In the genomic region with DNA sequence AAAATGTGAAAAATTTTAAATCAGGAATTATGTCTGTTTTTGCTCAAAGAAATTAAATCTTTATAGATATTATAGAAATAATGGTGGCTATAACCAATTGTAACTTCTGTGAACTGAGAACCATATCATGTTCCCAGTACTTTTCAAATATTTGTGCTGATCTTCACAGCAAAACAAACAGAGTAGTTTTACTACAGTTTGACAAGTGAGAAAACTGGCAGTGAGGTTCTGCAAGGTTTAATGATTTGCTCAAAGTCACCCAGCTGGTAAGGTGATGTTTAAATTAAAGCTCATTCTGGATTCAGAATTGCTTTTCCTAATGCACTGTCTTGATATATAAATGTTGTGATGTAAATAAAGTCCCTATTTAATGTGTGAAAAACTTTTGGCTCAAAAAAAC, we compare ENCODE assay signal across 18 cellular contexts. TPM values are rescaled to one million over a fixed set of nuclear protein-coding genes. Genes with fewer than 3 reads are reported as not detected.
DNase-seq lines count a peak whose midpoint lies in the region; ATAC-seq and TF ChIP-seq lines count a peak whose summit lies in the region.
"Had no signal": no experiment of that assay in that cellular context is flagged by ENCODE, and none has a peak within 500 bp of the region (broad histone marks: within the 10 kb centered on the region; RNA-seq: fewer than 3 reads in every experiment).

No MANE protein-coding gene starts in this region.

- H3K4me2 ChIP-seq in BLaER1 treated with 17β-estradiol and CSF1 and Interleukin-3, amounts not matched to agents 10 nM and 100 nM, result peak overlapping the region in 7 of 11 experiments; percentile 24 to 69 (median 65); a peak in 10 of 22 replicates

- H3K9me3 ChIP-seq in BLaER1 treated with 17β-estradiol and CSF1 and Interleukin-3, amounts not matched to agents 10 nM and 100 nM (replicated peaks in 1 of 11), result peaks cover 0 to 11% (median 6%) of the 10 kb centered on the region in 11 experiments; a peak in 6 of 22 replicates
- H3K9me3 ChIP-seq in body of pancreas, result no peaks in the 10 kb centered on the region
- H3K9me3 ChIP-seq in naive thymus-derived CD4-positive, alpha-beta T cell (ENCODE audit: control insufficient read depth in 2 of 3, low read length in 3 of 3), result no peaks in the 10 kb centered on the region
- H3K9me3 ChIP-seq: BE2C, HAP-1 had no signal

- H3K4me3 ChIP-seq in BLaER1 treated with 17β-estradiol and CSF1 and Interleukin-3, amounts not matched to agents 10 nM and 100 nM, result no peak overlapping the region
- H3K4me3 ChIP-seq in body of pancreas, result no peak overlapping the region
- H3K4me3 ChIP-seq in naive thymus-derived CD4-positive, alpha-beta T cell (ENCODE audit: low read length), result no peak overlapping the region
- H3K4me3 ChIP-seq: HAP-1 had no signal

- DNase-seq in DMS53 treated with DMSO at 0.1 percent for 48 hours (lab: John Stamatoyannopoulos, UW; ENCODE audit: unreplicated experiment) (peak; percentile 38), body of pancreas (peak in 1 of 4 donors; percentile 11), NCI-H187 (lab: John Stamatoyannopoulos, UW) (no peak), SHP77 (lab: John Stamatoyannopoulos, UW) (no peak)
- DNase-seq in naive thymus-derived CD4-positive, alpha-beta T cell, result no peak
- DNase-seq: BE2C, DND-41, NCI-H187 treated with DMSO at 0.1 percent for 48 hours, NCI-H2227 treated with DMSO at 0.1 percent for 48 hours, NCI-H510A treated with DMSO at 0.1 percent for 48 hours, NCI-H774, SIG-M5 had no signal

- H3K36me3 ChIP-seq in BLaER1 treated with 17β-estradiol and CSF1 and Interleukin-3, amounts not matched to agents 10 nM and 100 nM, result no peaks in the 10 kb centered on the region
- no peaks in the 10 kb centered on the region for H3K36me3 ChIP-seq in body of pancreas (replicated peaks in 1 of 2; ENCODE audit: insufficient read depth in 1 of 2, low read depth in 2 of 2)
- no peaks in the 10 kb centered on the region for H3K36me3 ChIP-seq in naive thymus-derived CD4-positive, alpha-beta T cell (ENCODE audit: control insufficient read depth in 2 of 3, insufficient read depth in 3 of 3, low read length in 3 of 3)
- H3K36me3 ChIP-seq: BE2C, HAP-1 had no signal

- intact Hi-C loops in body of pancreas (cut with DNase I), result no loop called here
- intact Hi-C loops in naive thymus-derived CD4-positive, alpha-beta T cell (cut with micrococcal nuclease), result loop anchor here in 1 of 2 donors (5.0 kb wide), 1 partner anchor 81 kb away; no protein-coding TSS in a partner anchor

- H3K27me3 Mint-ChIP-seq in naive thymus-derived CD4-positive, alpha-beta T cell, result peaks cover 0 to 62% (median 8%) of the 10 kb centered on the region in 5 donors

- peaks cover 8 to 59% (median 34%) of the 10 kb centered on the region in 10 experiments; a peak in 19 of 20 replicates for H3K4me1 ChIP-seq in BLaER1 treated with 17β-estradiol and CSF1 and Interleukin-3, amounts not matched to agents 10 nM and 100 nM
- H3K4me1 ChIP-seq in body of pancreas, result peaks cover 14% of the 10 kb centered on the region
- peaks cover 23 to 38% of the 10 kb centered on the region in 2 donors for H3K4me1 ChIP-seq in naive thymus-derived CD4-positive, alpha-beta T cell (ENCODE audit: control insufficient read depth in 2 of 2, insufficient read depth in 2 of 2, low read length in 2 of 2)
- H3K4me1 ChIP-seq: BE2C, HAP-1 had no signal

- H3K9ac ChIP-seq in BLaER1 treated with 17β-estradiol and CSF1 and Interleukin-3, amounts not matched to agents 10 nM and 100 nM, result no peak overlapping the region

- peak overlapping the region in 2 of 9 donors; percentile 31 to 51 for H3K27ac Mint-ChIP-seq in naive thymus-derived CD4-positive, alpha-beta T cell

- H3K27me3 ChIP-seq in BLaER1 treated with 17β-estradiol and CSF1 and Interleukin-3, amounts not matched to agents 10 nM and 100 nM, result no peaks in the 10 kb centered on the region
- peaks cover 0 to 6% of the 10 kb centered on the region in 2 donors for H3K27me3 ChIP-seq in body of pancreas
- H3K27me3 ChIP-seq in naive thymus-derived CD4-positive, alpha-beta T cell (ENCODE audit: control insufficient read depth in 2 of 2, insufficient read depth in 2 of 2, low read length in 2 of 2), result peaks cover 0 to 4% of the 10 kb centered on the region in 2 donors
- H3K27me3 ChIP-seq: BE2C had no signal

- no peak for TF ChIP-seq CTCF in body of pancreas (IDR thresholded peaks at IDR 0.05)

- H4K20me1 ChIP-seq in BLaER1 treated with 17β-estradiol and CSF1 and Interleukin-3, amounts not matched to agents 10 nM and 100 nM, result no peaks in the 10 kb centered on the region

- peak overlapping the region in 1 of 11 experiments; percentile 40; a peak in 1 of 22 replicates for H3K27ac ChIP-seq in BLaER1 treated with 17β-estradiol and CSF1 and Interleukin-3, amounts not matched to agents 10 nM and 100 nM
- H3K27ac ChIP-seq in body of pancreas, result no peak overlapping the region
- no peak overlapping the region for H3K27ac ChIP-seq in naive thymus-derived CD4-positive, alpha-beta T cell (ENCODE audit: low read depth, low read length)

- peak overlapping the region in 7 of 10 donors; percentile 18 to 69 (median 64) for H3K4me3 Mint-ChIP-seq in naive thymus-derived CD4-positive, alpha-beta T cell

- TF ChIP-seq POLR2A in body of pancreas (IDR thresholded peaks at IDR 0.05), result no peak

- POLR2A ChIA-PET in naive thymus-derived CD4-positive, alpha-beta T cell (lab: Charles Lee), result interaction anchor here (1.1 kb wide), 1 partner anchor 84 kb away, joined by 3 read pairs; no protein-coding TSS in a partner anchor

- ATAC-seq in body of pancreas (peak; percentile 76), GM21723 (IDR thresholded peaks at IDR 0.05; ENCODE audit: unreplicated experiment) (no peak)
- no peak for ATAC-seq in naive thymus-derived CD4-positive, alpha-beta T cell
- ATAC-seq: SK-N-SH treated with all-trans-retinoic acid at 6 μM for 48 hours had no signal

- peaks cover 0 to 11% (median 0%) of the 10 kb centered on the region in 5 donors for H3K36me3 Mint-ChIP-seq in naive thymus-derived CD4-positive, alpha-beta T cell

- peaks cover 0 to 11% (median 4%) of the 10 kb centered on the region in 11 donors for H3K9me3 Mint-ChIP-seq in naive thymus-derived CD4-positive, alpha-beta T cell

- CTCF ChIA-PET in naive thymus-derived CD4-positive, alpha-beta T cell (lab: Charles Lee), result interaction anchor here (1.1 kb wide), 1 partner anchor 92 kb away, joined by 3 read pairs; no protein-coding TSS in a partner anchor

- peaks cover 25 to 71% (median 65%) of the 10 kb centered on the region in 7 donors for H3K4me1 Mint-ChIP-seq in naive thymus-derived CD4-positive, alpha-beta T cell

RNA-seq across cellular contexts. Expression of a gene that starts 22.0 kb away (rescaled TPM):
- 1 to 10 TPM in 1 of 2 donors, not detected in 1; 3.4 TPM for total RNA-seq in body of pancreas
- total RNA-seq in naive thymus-derived CD4-positive, alpha-beta T cell, result 1 to 10 TPM in 1 of 5 experiments, under 1 TPM in 1, not detected in 3; 0.34 to 1.6 TPM
- polyA plus RNA-seq in naive thymus-derived CD4-positive, alpha-beta T cell, result not detected
- total RNA-seq: G401, RPMI7951 had no signal
